8 cellular contexts compared by ENCODE assay signal in the genomic region with DNA sequence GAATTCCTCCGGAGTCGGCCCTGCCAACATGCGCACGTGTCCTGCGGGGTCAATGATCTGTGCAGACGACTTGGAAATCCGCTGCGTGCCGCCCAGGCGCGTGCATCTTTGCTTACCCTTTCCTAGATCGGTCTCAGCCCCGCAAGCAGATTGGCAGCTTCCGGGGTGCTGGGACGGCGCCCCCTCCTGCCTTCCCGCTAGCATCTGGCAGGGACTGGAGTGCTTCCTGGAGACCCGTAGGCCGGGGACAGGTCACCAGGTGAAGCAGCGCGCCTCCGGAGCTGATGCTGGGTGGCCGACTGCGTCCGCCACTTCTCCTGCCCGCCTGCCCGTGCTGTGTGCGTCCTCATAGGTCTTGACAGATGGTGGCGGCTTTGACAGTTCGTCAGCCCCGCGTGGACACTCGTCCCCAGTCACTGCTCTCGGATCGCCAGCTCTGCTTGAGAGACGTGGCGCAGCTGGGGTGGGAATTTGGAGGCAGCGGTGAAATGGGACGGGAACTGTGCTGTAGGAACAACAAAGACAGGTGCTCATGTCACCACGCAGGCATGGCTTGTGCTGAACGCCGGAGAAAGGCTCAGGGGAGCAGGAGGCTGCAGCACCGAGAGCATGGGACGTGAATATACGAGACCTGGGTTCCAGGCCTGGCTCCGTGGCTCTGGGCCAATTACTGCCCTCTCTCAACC. TPM values are rescaled to one million over a fixed set of nuclear protein-coding genes. Genes with fewer than 3 reads are reported as not detected.
DNase-seq lines count a peak whose midpoint lies in the region; ATAC-seq and TF ChIP-seq lines count a peak whose summit lies in the region.

No MANE protein-coding gene starts in this region.

- H3K4me3 ChIP-seq in GM08714 (ENCODE audit: low read length) (peak overlapping the region; percentile 15; the same call in 1 of the 2 replicates), left ventricle myocardium inferior (peak overlapping the region; percentile 63), rectal smooth muscle tissue (ENCODE audit: low read length) (peak overlapping the region; percentile 59)

- intact Hi-C loops in left ventricle myocardium inferior (cut with micrococcal nuclease) = loop anchor here (10.0 kb wide), 1 partner anchor 491 kb away; no protein-coding TSS in a partner anchor

- H3K27ac ChIP-seq in left ventricle myocardium inferior (replicated peaks) = no peak overlapping the region
- no peak overlapping the region for H3K27ac ChIP-seq in rectal smooth muscle tissue (ENCODE audit: low read depth, low read length)

- H3K36me3 ChIP-seq in left ventricle myocardium inferior = no peaks in the 10 kb centered on the region
- H3K36me3 ChIP-seq in rectal smooth muscle tissue (ENCODE audit: control insufficient read depth, insufficient read depth, low read length) = no peaks in the 10 kb centered on the region

- peak; percentile 40 for ATAC-seq in HG03521 (IDR thresholded peaks at IDR 0.05; ENCODE audit: unreplicated experiment)

- no peak overlapping the region for H3K9ac ChIP-seq in rectal smooth muscle tissue (ENCODE audit: low read length)

- no peak for TF ChIP-seq CTCF in GM20000 (IDR thresholded peaks at IDR 0.05; ENCODE audit: extremely low read depth, missing control alignments)
- peak; percentile 34 for TF ChIP-seq CTCF in left ventricle myocardium inferior (IDR thresholded peaks at IDR 0.05; ENCODE audit: borderline replicate concordance)

- H3K27me3 ChIP-seq in left ventricle myocardium inferior (ENCODE audit: low read depth) = peaks cover 90% of the 10 kb centered on the region
- H3K27me3 ChIP-seq in rectal smooth muscle tissue (ENCODE audit: control insufficient read depth, insufficient read depth, low read length) = peaks cover 9% of the 10 kb centered on the region

- H3K9me3 ChIP-seq in left ventricle myocardium inferior (replicated peaks) = no peaks in the 10 kb centered on the region

- DNase-seq in GM20000 (ENCODE audit: low spot score) (peak; percentile 39), left ventricle myocardium inferior (no peak), DMS79 treated with DMSO at 0.1 percent for 48 hours (lab: John Stamatoyannopoulos, UW) (no peak), kidney glomerular epithelial cell (lab: John Stamatoyannopoulos, UW) (no peak)
- peak; percentile 4 for DNase-seq in activated effector memory CD4-positive, alpha-beta T cell treated with Interleukin-2 at 50 U/mL for 16 hours

- H3K4me1 ChIP-seq in left ventricle myocardium inferior (peaks cover 10% of the 10 kb centered on the region), rectal smooth muscle tissue (ENCODE audit: control insufficient read depth, insufficient read depth, low read length) (peaks cover 3% of the 10 kb centered on the region)

RNA-seq across cellular contexts. Expression of a gene that starts 21.9 kb away (rescaled TPM):
- total RNA-seq in left ventricle myocardium inferior = not detected

RNA-seq across cellular contexts. Expression of a gene that starts 37.3 kb away (rescaled TPM):
- not detected for total RNA-seq in left ventricle myocardium inferior

Comparison
In these comparisons a context has a peak if more than half of its experiments do, and no peak if none do; other contexts are left out.
1. DNase-seq: peak in GM20000 (single experiment) and activated effector memory CD4-positive, alpha-beta T cell treated with Interleukin-2 at 50 U/mL for 16 hours (single experiment); none in left ventricle myocardium inferior (single experiment), DMS79 treated with DMSO at 0.1 percent for 48 hours (single experiment) and kidney glomerular epithelial cell (single experiment).
2. Peak in every context shown above with its lines, with median percentiles within 50 percentile points of each other: H3K4me3 ChIP-seq.